Comparison of ENCODE assay signal across 16 cellular contexts in genomic region chr3:123755085-123755484, GRCh38.
DNase-seq lines count a peak whose midpoint lies in the region; ATAC-seq and TF ChIP-seq lines count a peak whose summit lies in the region.
"Had no signal": no experiment of that assay in that cellular context is flagged by ENCODE, and none has a peak within 500 bp of the region (broad histone marks: within the 10 kb centered on the region; RNA-seq: fewer than 3 reads in every experiment).

No MANE protein-coding gene starts in this region.

- ATAC-seq in Right ventricle myocardium inferior (no peak), left cardiac atrium (no peak), upper lobe of right lung (peak; percentile 86), HG03354 (IDR thresholded peaks at IDR 0.05; ENCODE audit: poor library complexity, severe bottlenecking, unreplicated experiment) (no peak)
- ATAC-seq in activated T-helper 17 cell treated with anti-CD3 and anti-CD28 coated beads, Interleukin-2, amount 50 U/mL, for 72 hours (replicated peaks), result no peak

- no peak overlapping the region for H3K4ac ChIP-seq in mesendoderm (ENCODE audit: low read depth, low read length)

- TF ChIP-seq EP300 in esophagus muscularis mucosa (IDR thresholded peaks at IDR 0.05), result no peak

- no peak overlapping the region for H3K56ac ChIP-seq in mesendoderm (ENCODE audit: low read length)

- 79% methylated on average over 3 of the region's 3 CpGs for WGBS in esophagus muscularis mucosa
- no CpG with 5 or more reads among the region's 3 CpGs for WGBS in mesendoderm (ENCODE audit: extremely low coverage, insufficient coverage, low lambda C conversion rate)

- no peak overlapping the region for H4K5ac ChIP-seq in mesendoderm (ENCODE audit: low read length)

- no peak overlapping the region for H4K8ac ChIP-seq in mesendoderm (ENCODE audit: low read depth, low read length)

- no peak overlapping the region for H2BK5ac ChIP-seq in mesendoderm (ENCODE audit: low read length)

- no peak for TF ChIP-seq POLR2A in esophagus muscularis mucosa (IDR thresholded peaks at IDR 0.05; ENCODE audit: low read depth)

- no peak overlapping the region for H3K4me3 Mint-ChIP-seq in activated T-helper 17 cell treated with anti-CD3 and anti-CD28 coated beads, Interleukin-2, amount 50 U/mL, for 72 hours
- H3K4me3 Mint-ChIP-seq: activated CD4-positive, alpha-beta T cell treated with anti-CD3 and anti-CD28 coated beads, Interleukin-2, amount 10 ng/mL, durations not matched to agents 24 days and 14 days; activated naive CD8-positive, alpha-beta T cell had no signal

- no peak for TF ChIP-seq CTCF in esophagus muscularis mucosa (IDR thresholded peaks at IDR 0.05)
- TF ChIP-seq CTCF in upper lobe of right lung (IDR thresholded peaks at IDR 0.05), result no peak

- H2AK5ac ChIP-seq in mesendoderm (ENCODE audit: low read length), result no peak overlapping the region

- DNase-seq in Right ventricle myocardium inferior (ENCODE audit: missing footprints) (peak; percentile 55), left cardiac atrium (no peak), esophagus muscularis mucosa (ENCODE audit: extremely low spot score) (peak; percentile 55), mesendoderm (peak; percentile 73), upper lobe of right lung (peak; percentile 73)
- DNase-seq in stimulated activated CD4-positive, alpha-beta T cell treated with anti-CD3 and anti-CD28 coated beads, Interleukin-4, amount 100 ng/mL, for 24 hours, result no peak
- DNase-seq: activated CD4-positive, alpha-beta T cell treated with anti-CD3 and anti-CD28 coated beads, Interleukin-2, amount 10 ng/mL, durations not matched to agents 24 days and 14 days; activated T-cell treated with anti-CD3 and anti-CD28 coated beads, Interleukin-2, amount 50 U/mL, for 1 hour; GOT3; NCI-H187 treated with DMSO at 0.1 percent for 48 hours; NCI-H510A; spleen; stimulated activated naive CD4-positive, alpha-beta T cell had no signal

- no peaks in the 10 kb centered on the region for H3K4me1 Mint-ChIP-seq in activated T-helper 17 cell treated with anti-CD3 and anti-CD28 coated beads, Interleukin-2, amount 50 U/mL, for 72 hours

- intact Hi-C loops in Right ventricle myocardium inferior (cut with DNase I), result no loop called here
- intact Hi-C loops in left cardiac atrium (cut with DNase I), result no loop called here
- intact Hi-C loops in esophagus muscularis mucosa (cut with DNase I), result loop anchor here (10.0 kb wide), 1 partner anchor 130 kb away; the partner anchor contains the start of gene MYLK
- intact Hi-C loops in upper lobe of right lung (cut with DNase I), result no loop called here

- no peaks in the 10 kb centered on the region for H3K79me1 ChIP-seq in mesendoderm (ENCODE audit: low read length)

- H3K79me2 ChIP-seq in mesendoderm (ENCODE audit: control insufficient read depth, insufficient read depth, low read length), result no peaks in the 10 kb centered on the region

- no peak overlapping the region for H3K4me2 ChIP-seq in mesendoderm (ENCODE audit: low read length)

- no peak overlapping the region for H2BK120ac ChIP-seq in mesendoderm (ENCODE audit: low read depth, low read length)

- peaks cover 19 to 79% (median 62%) of the 10 kb centered on the region in 4 donors for H3K4me1 ChIP-seq in esophagus muscularis mucosa
- peaks cover 3% of the 10 kb centered on the region for H3K4me1 ChIP-seq in mesendoderm (ENCODE audit: control insufficient read depth, low read depth, low read length)
- peaks cover 47% of the 10 kb centered on the region for H3K4me1 ChIP-seq in upper lobe of right lung

- H3K9me3 ChIP-seq in esophagus muscularis mucosa, result no peaks in the 10 kb centered on the region
- no peaks in the 10 kb centered on the region for H3K9me3 ChIP-seq in upper lobe of right lung
- H3K9me3 ChIP-seq: spleen had no signal

- H3K36me3 ChIP-seq in esophagus muscularis mucosa (no peaks in the 10 kb centered on the region), mesendoderm (ENCODE audit: control insufficient read depth, insufficient read depth, low read length) (no peaks in the 10 kb centered on the region), upper lobe of right lung (no peaks in the 10 kb centered on the region)
- H3K36me3 ChIP-seq: spleen had no signal

- peaks cover 27% of the 10 kb centered on the region for H3K27me3 Mint-ChIP-seq in activated T-helper 17 cell treated with anti-CD3 and anti-CD28 coated beads, Interleukin-2, amount 50 U/mL, for 72 hours

- H3K4me3 ChIP-seq in esophagus muscularis mucosa (no peak overlapping the region), mesendoderm (ENCODE audit: low read length) (no peak overlapping the region), upper lobe of right lung (no peak overlapping the region)
- H3K4me3 ChIP-seq: spleen had no signal

- no peaks in the 10 kb centered on the region for H3K36me3 Mint-ChIP-seq in activated T-helper 17 cell treated with anti-CD3 and anti-CD28 coated beads, Interleukin-2, amount 50 U/mL, for 72 hours (ENCODE audit: low read depth)
- H3K36me3 Mint-ChIP-seq: activated naive CD8-positive, alpha-beta T cell had no signal

- no peak overlapping the region for H3K27ac Mint-ChIP-seq in activated T-helper 17 cell treated with anti-CD3 and anti-CD28 coated beads, Interleukin-2, amount 50 U/mL, for 72 hours
- H3K27ac Mint-ChIP-seq: activated CD4-positive, alpha-beta T cell treated with anti-CD3 and anti-CD28 coated beads, Interleukin-2, amount 10 ng/mL, durations not matched to agents 24 days and 14 days; activated naive CD8-positive, alpha-beta T cell had no signal

- H3K23ac ChIP-seq in mesendoderm (ENCODE audit: low read length), result no peak overlapping the region

- no peak overlapping the region for H2BK15ac ChIP-seq in mesendoderm (replicated peaks; ENCODE audit: low read depth)

- H3K9me3 Mint-ChIP-seq in activated T-helper 17 cell treated with anti-CD3 and anti-CD28 coated beads, Interleukin-2, amount 50 U/mL, for 72 hours, result no peaks in the 10 kb centered on the region
- H3K9me3 Mint-ChIP-seq: activated CD4-positive, alpha-beta T cell treated with anti-CD3 and anti-CD28 coated beads, Interleukin-2, amount 10 ng/mL, durations not matched to agents 24 days and 14 days had no signal

- H3K18ac ChIP-seq in mesendoderm (ENCODE audit: low read length), result no peak overlapping the region

- H3K27me3 ChIP-seq in esophagus muscularis mucosa (no peaks in the 10 kb centered on the region), mesendoderm (ENCODE audit: insufficient read depth, low read length, poor library complexity) (no peaks in the 10 kb centered on the region), upper lobe of right lung (no peaks in the 10 kb centered on the region)
- H3K27me3 ChIP-seq: spleen had no signal

- H3K27ac ChIP-seq in esophagus muscularis mucosa (replicated peaks in 1 of 4), result peak overlapping the region; percentile 20 to 64 (median 55)
- no peak overlapping the region for H3K27ac ChIP-seq in mesendoderm (ENCODE audit: low read depth, low read length)
- H3K27ac ChIP-seq in upper lobe of right lung, result no peak overlapping the region
- H3K27ac ChIP-seq: spleen had no signal

- H3K9ac ChIP-seq in mesendoderm (ENCODE audit: low read length), result no peak overlapping the region

Comparison
In these comparisons a context has a peak if more than half of its experiments do, and no peak if none do; other contexts are left out.
1. DNase-seq: peak in Right ventricle myocardium inferior (single experiment), esophagus muscularis mucosa (single experiment), mesendoderm (single experiment) and upper lobe of right lung (single experiment); none in left cardiac atrium (single experiment) and stimulated activated CD4-positive, alpha-beta T cell treated with anti-CD3 and anti-CD28 coated beads, Interleukin-4, amount 100 ng/mL, for 24 hours (single experiment).
2. H3K27ac ChIP-seq: peak in esophagus muscularis mucosa (4 of 4); none in mesendoderm (single experiment) and upper lobe of right lung (single experiment).